In genomic region chr6:41372526-41373366, GRCh38 we compare ENCODE assay signal across 1 cellular context.
TF ChIP-seq lines count a peak whose summit lies in the region.

No MANE protein-coding gene starts in this region.

TF ChIP-seq in HepG2, 621 proteins besides CTCF, POLR2A, EP300 and RAD21 (continued from another document and continues in another):
- TF ChIP-seq ZBTB40 (IDR thresholded peaks at IDR 0.05): no peak
- TF ChIP-seq ZBTB40 (CRISPR knock-in tag; IDR thresholded peaks at IDR 0.05): no peak
- TF ChIP-seq ZNF354B (CRISPR knock-in tag; IDR thresholded peaks at IDR 0.05): no peak; the same call in 1 of the 2 replicates
- no peak for TF ChIP-seq ZNF329 (CRISPR knock-in tag; IDR thresholded peaks at IDR 0.05; ENCODE audit: low read depth)
- no peak for TF ChIP-seq KDM2A (CRISPR knock-in tag; IDR thresholded peaks at IDR 0.05; ENCODE audit: borderline replicate concordance, low read depth)
- peak; percentile 40; the same call in 1 of the 2 replicates for TF ChIP-seq ZFX (CRISPR knock-in tag; IDR thresholded peaks at IDR 0.05; ENCODE audit: low read depth)
- no peak for TF ChIP-seq SRSF1 (optimal IDR thresholded peaks at IDR 0.05; ENCODE audit: low read depth, low read length)
- 0 out of 2 replicates have a peak, but pooled peaks have one; percentile 9 for TF ChIP-seq HDAC2 (CRISPR knock-in tag; IDR thresholded peaks at IDR 0.05)
- TF ChIP-seq PRDM15 (CRISPR knock-in tag; IDR thresholded peaks at IDR 0.05): no peak; the same call in 1 of the 2 replicates
- TF ChIP-seq ETV6 (CRISPR knock-in tag; conservative IDR thresholded peaks at IDR 0.05): no peak
- TF ChIP-seq PAXIP1 (CRISPR knock-in tag; conservative IDR thresholded peaks at IDR 0.05): peak; percentile 68
- TF ChIP-seq, protein P1, sequence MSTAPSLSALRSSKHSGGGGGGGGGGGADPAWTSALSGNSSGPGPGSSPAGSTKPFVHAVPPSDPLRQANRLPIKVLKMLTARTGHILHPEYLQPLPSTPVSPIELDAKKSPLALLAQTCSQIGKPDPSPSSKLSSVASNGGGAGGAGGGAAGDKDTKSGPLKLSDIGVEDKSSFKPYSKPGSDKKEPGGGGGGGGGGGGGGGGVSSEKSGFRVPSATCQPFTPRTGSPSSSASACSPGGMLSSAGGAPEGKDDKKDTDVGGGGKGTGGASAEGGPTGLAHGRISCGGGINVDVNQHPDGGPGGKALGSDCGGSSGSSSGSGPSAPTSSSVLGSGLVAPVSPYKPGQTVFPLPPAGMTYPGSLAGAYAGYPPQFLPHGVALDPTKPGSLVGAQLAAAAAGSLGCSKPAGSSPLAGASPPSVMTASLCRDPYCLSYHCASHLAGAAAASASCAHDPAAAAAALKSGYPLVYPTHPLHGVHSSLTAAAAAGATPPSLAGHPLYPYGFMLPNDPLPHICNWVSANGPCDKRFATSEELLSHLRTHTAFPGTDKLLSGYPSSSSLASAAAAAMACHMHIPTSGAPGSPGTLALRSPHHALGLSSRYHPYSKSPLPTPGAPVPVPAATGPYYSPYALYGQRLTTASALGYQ (CRISPR knock-in tag; IDR thresholded peaks at IDR 0.05): peak; percentile 56; the same call in 1 of the 2 replicates
- no peak for TF ChIP-seq ZNF234 (CRISPR knock-in tag; conservative IDR thresholded peaks at IDR 0.05)
- peak; percentile 91 for TF ChIP-seq ZNF629 (CRISPR knock-in tag; conservative IDR thresholded peaks at IDR 0.05)
- TF ChIP-seq RCOR2 (CRISPR knock-in tag; IDR thresholded peaks at IDR 0.05): no peak
- 0 out of 2 replicates have a peak, but pooled peaks have one; percentile 44 for TF ChIP-seq ZNF563 (CRISPR knock-in tag; IDR thresholded peaks at IDR 0.05)
- TF ChIP-seq, protein P2, sequence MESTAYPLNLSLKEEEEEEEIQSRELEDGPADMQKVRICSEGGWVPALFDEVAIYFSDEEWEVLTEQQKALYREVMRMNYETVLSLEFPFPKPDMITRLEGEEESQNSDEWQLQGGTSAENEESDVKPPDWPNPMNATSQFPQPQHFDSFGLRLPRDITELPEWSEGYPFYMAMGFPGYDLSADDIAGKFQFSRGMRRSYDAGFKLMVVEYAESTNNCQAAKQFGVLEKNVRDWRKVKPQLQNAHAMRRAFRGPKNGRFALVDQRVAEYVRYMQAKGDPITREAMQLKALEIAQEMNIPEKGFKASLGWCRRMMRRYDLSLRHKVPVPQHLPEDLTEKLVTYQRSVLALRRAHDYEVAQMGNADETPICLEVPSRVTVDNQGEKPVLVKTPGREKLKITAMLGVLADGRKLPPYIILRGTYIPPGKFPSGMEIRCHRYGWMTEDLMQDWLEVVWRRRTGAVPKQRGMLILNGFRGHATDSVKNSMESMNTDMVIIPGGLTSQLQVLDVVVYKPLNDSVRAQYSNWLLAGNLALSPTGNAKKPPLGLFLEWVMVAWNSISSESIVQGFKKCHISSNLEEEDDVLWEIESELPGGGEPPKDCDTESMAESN (CRISPR knock-in tag; conservative IDR thresholded peaks at IDR 0.05): peak; percentile 65; the same call in 1 of the 2 replicates
- TF ChIP-seq KDM1A (CRISPR knock-in tag; IDR thresholded peaks at IDR 0.05): no peak
- TF ChIP-seq MAZ (IDR thresholded peaks at IDR 0.05; ENCODE audit: borderline replicate concordance, low read depth, low read length): no peak
- TF ChIP-seq MAZ (CRISPR knock-in tag; IDR thresholded peaks at IDR 0.05; ENCODE audit: low read depth): peak; percentile 55; the same call in 1 of the 2 replicates
- TF ChIP-seq NR2F2 (IDR thresholded peaks at IDR 0.05; ENCODE audit: borderline replicate concordance, low read depth): no peak
- TF ChIP-seq ZNF501 (CRISPR knock-in tag; IDR thresholded peaks at IDR 0.05): peak; percentile 72; the same call in 1 of the 2 replicates
- 0 out of 2 replicates have a peak, but pooled peaks have one; percentile 32 for TF ChIP-seq TMF1 (CRISPR knock-in tag; IDR thresholded peaks at IDR 0.05; ENCODE audit: low read depth)
- no peak for TF ChIP-seq PAWR (CRISPR knock-in tag; IDR thresholded peaks at IDR 0.05; ENCODE audit: borderline replicate concordance)
- no peak for TF ChIP-seq NRL (CRISPR knock-in tag; IDR thresholded peaks at IDR 0.05; ENCODE audit: borderline replicate concordance)
- 0 out of 2 replicates have a peak, but pooled peaks have one; percentile 63 for TF ChIP-seq EZH2 (conservative IDR thresholded peaks at IDR 0.05; ENCODE audit: low read depth, low read length)
- TF ChIP-seq NBN (conservative IDR thresholded peaks at IDR 0.05): no peak
- TF ChIP-seq CREBL2 (CRISPR knock-in tag; IDR thresholded peaks at IDR 0.05; ENCODE audit: borderline replicate concordance): no peak
- no peak for TF ChIP-seq STAG1 (CRISPR knock-in tag; IDR thresholded peaks at IDR 0.05)
- TF ChIP-seq AGO2 (optimal IDR thresholded peaks at IDR 0.05; ENCODE audit: low read depth, low read length): no peak
- no peak for TF ChIP-seq PRMT3 (CRISPR knock-in tag; IDR thresholded peaks at IDR 0.05; ENCODE audit: borderline replicate concordance, low read depth)
- TF ChIP-seq NR0B2 (CRISPR knock-in tag; IDR thresholded peaks at IDR 0.05): 0 out of 2 replicates have a peak, but pooled peaks have one; percentile 28
- TF ChIP-seq SUZ12 (IDR thresholded peaks at IDR 0.05; ENCODE audit: low read depth, low read length): no peak
- TF ChIP-seq NR1H2 (CRISPR knock-in tag; IDR thresholded peaks at IDR 0.05; ENCODE audit: borderline replicate concordance, low read depth): no peak
- TF ChIP-seq NR2F1 (CRISPR knock-in tag; IDR thresholded peaks at IDR 0.05): no peak
- peak; percentile 75 for TF ChIP-seq ZNF652 (CRISPR knock-in tag; IDR thresholded peaks at IDR 0.05; ENCODE audit: borderline replicate concordance, low read depth)
- 0 out of 2 replicates have a peak, but pooled peaks have one; percentile 24 for TF ChIP-seq SNAI1 (CRISPR knock-in tag; IDR thresholded peaks at IDR 0.05; ENCODE audit: borderline replicate concordance)
- TF ChIP-seq, protein P3, sequence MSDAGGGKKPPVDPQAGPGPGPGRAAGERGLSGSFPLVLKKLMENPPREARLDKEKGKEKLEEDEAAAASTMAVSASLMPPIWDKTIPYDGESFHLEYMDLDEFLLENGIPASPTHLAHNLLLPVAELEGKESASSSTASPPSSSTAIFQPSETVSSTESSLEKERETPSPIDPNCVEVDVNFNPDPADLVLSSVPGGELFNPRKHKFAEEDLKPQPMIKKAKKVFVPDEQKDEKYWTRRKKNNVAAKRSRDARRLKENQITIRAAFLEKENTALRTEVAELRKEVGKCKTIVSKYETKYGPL (CRISPR knock-in tag; IDR thresholded peaks at IDR 0.05): no peak
- TF ChIP-seq YEATS4 (CRISPR knock-in tag; IDR thresholded peaks at IDR 0.05; ENCODE audit: borderline replicate concordance): peak; percentile 8; the same call in 1 of the 2 replicates
